ENCODE assay signal across 6 cellular contexts in genomic region chr11:57476223-57476882, GRCh38. TPM values are rescaled to one million over a fixed set of nuclear protein-coding genes. Genes with fewer than 3 reads are reported as not detected.
DNase-seq lines count a peak whose midpoint lies in the region; TF ChIP-seq lines count a peak whose summit lies in the region.

No MANE protein-coding gene starts in this region.

- H3K4me1 ChIP-seq in right atrium auricular region (peaks cover 0 to 12% of the 10 kb centered on the region in 2 donors), subcutaneous abdominal adipose tissue (ENCODE audit: control insufficient read depth in 5 of 5, insufficient read depth in 5 of 5, low read length in 5 of 5) (peaks cover 0 to 26% (median 12%) of the 10 kb centered on the region in 5 donors)

- TF ChIP-seq CTCF in VCaP (conservative IDR thresholded peaks at IDR 0.05) (no peak), right atrium auricular region (IDR thresholded peaks at IDR 0.05) (no peak)

- no peaks in the 10 kb centered on the region for H3K36me3 ChIP-seq in right atrium auricular region
- H3K36me3 ChIP-seq in subcutaneous abdominal adipose tissue (ENCODE audit: control insufficient read depth in 5 of 5, insufficient read depth in 5 of 5, low read length in 5 of 5) = no peaks in the 10 kb centered on the region

- H3K27me3 ChIP-seq in right atrium auricular region (no peaks in the 10 kb centered on the region), subcutaneous abdominal adipose tissue (ENCODE audit: control insufficient read depth in 5 of 5, insufficient read depth in 4 of 5, low read length in 5 of 5) (peaks cover 5 to 30% (median 13%) of the 10 kb centered on the region in 5 donors)

- no peaks in the 10 kb centered on the region for H3K9me3 ChIP-seq in right atrium auricular region
- H3K9me3 ChIP-seq in subcutaneous abdominal adipose tissue (ENCODE audit: control insufficient read depth in 5 of 5, low read length in 5 of 5) = no peaks in the 10 kb centered on the region

- DNase-seq in stimulated activated CD4-positive, alpha-beta T cell treated with anti-CD3 and anti-CD28 coated beads, Interleukin-15, amount 100 ng/mL, for 24 hours = peak; percentile 50
- DNase-seq in stimulated activated CD4-positive, alpha-beta T cell treated with anti-CD3 and anti-CD28 coated beads, Interleukin-2, amount 100 ng/mL, for 48 hours = no peak
- DNase-seq in right atrium auricular region (ENCODE audit: low spot score) (no peak), HCEC 1CT (no peak)

- peak overlapping the region in 3 of 5 donors; percentile 56 to 66 (median 57) for H3K9ac ChIP-seq in subcutaneous abdominal adipose tissue (ENCODE audit: low read length in 5 of 5)

- H3K27ac ChIP-seq in VCaP = peak overlapping the region; percentile 81; the same call in 1 of the 2 replicates
- H3K27ac ChIP-seq in right atrium auricular region = peak overlapping the region in 1 of 2 donors; percentile 37
- no peak overlapping the region for H3K27ac ChIP-seq in subcutaneous abdominal adipose tissue (ENCODE audit: low read depth, low read length)

- peak overlapping the region; percentile 44 to 54 for H3K4me3 ChIP-seq in right atrium auricular region
- peak overlapping the region in 4 of 5 donors; percentile 50 to 59 (median 57) for H3K4me3 ChIP-seq in subcutaneous abdominal adipose tissue (ENCODE audit: low read depth in 1 of 5, low read length in 5 of 5)

RNA-seq across cellular contexts. Expression of gene RTN4RL2, which starts 16.0 kb away (rescaled TPM):
- total RNA-seq in right atrium auricular region = 1 to 10 TPM in 1 of 2 donors, under 1 TPM in 1; 0.94 to 1.3 TPM

RNA-seq across cellular contexts. Expression of gene SLC43A1, which starts 39.1 kb away (rescaled TPM):
- total RNA-seq in right atrium auricular region = 10 to 100 TPM in 1 of 2 donors, 1 to 10 TPM in 1; 5.0 to 10.4 TPM

RNA-seq across cellular contexts. Expression of gene SLC43A3, which starts 49.4 kb away (rescaled TPM):
- total RNA-seq in right atrium auricular region = 10 to 100 TPM; 31.7 to 61.3 TPM

RNA-seq across cellular contexts. Expression of gene TIMM10, which starts 54.2 kb away (rescaled TPM):
- 10 to 100 TPM; 27.3 to 63.4 TPM for total RNA-seq in right atrium auricular region
